In genomic region chr11:76095891-76096290, GRCh38 we compare ENCODE assay signal across 16 cellular contexts.
DNase-seq lines count a peak whose midpoint lies in the region; ATAC-seq and TF ChIP-seq lines count a peak whose summit lies in the region.
"Had no signal": no experiment of that assay in that cellular context is flagged by ENCODE, and none has a peak within 500 bp of the region (broad histone marks: within the 10 kb centered on the region; RNA-seq: fewer than 3 reads in every experiment).

No MANE protein-coding gene starts in this region.

- H3K27ac ChIP-seq in PC-9 (peak overlapping the region; percentile 81), epithelial cell of prostate (peak overlapping the region; percentile 14), trophoblast cell (ENCODE audit: low read depth, low read length) (no peak overlapping the region), ovary (no peak overlapping the region), SK-N-SH (ENCODE audit: low read depth in 2 of 2, low read length in 1 of 2) (no peak overlapping the region)
- H3K27ac ChIP-seq: BLaER1 treated with 17β-estradiol and CSF1 and Interleukin-3, amounts not matched to agents 10 nM and 100 nM; GM23248 had no signal

- no peak overlapping the region for H3K14ac ChIP-seq in trophoblast cell (ENCODE audit: low read length)

- H3K27me3 Mint-ChIP-seq in nephron progenitor cell (ENCODE audit: low read depth, poor library complexity) = peaks cover 8% of the 10 kb centered on the region
- H3K27me3 Mint-ChIP-seq in activated T-cell treated with anti-CD3 and anti-CD28 coated beads, Interleukin-2, amount 50 U/mL, for 72 hours (ENCODE audit: low read depth) = no peaks in the 10 kb centered on the region
- H3K27me3 Mint-ChIP-seq: B cell had no signal

- H3K9ac ChIP-seq in trophoblast cell (ENCODE audit: low read length) (no peak overlapping the region), SK-N-SH (no peak overlapping the region)
- H3K9ac ChIP-seq: BLaER1 treated with 17β-estradiol and CSF1 and Interleukin-3, amounts not matched to agents 10 nM and 100 nM; GM23248 had no signal

- TF ChIP-seq EP300 in ovary (IDR thresholded peaks at IDR 0.05) = no peak
- TF ChIP-seq EP300 in SK-N-SH (IDR thresholded peaks at IDR 0.05; ENCODE audit: borderline replicate concordance in 1 of 2, low read depth in 1 of 2, low read length in 1 of 2) = no peak

- H3K36me3 Mint-ChIP-seq in nephron progenitor cell (ENCODE audit: low read depth) = peaks cover 33% of the 10 kb centered on the region
- H3K36me3 Mint-ChIP-seq in activated T-cell treated with anti-CD3 and anti-CD28 coated beads, Interleukin-2, amount 50 U/mL, for 72 hours (ENCODE audit: insufficient read depth in 2 of 2) = peaks cover 7% of the 10 kb centered on the region in 2 donors

- intact Hi-C loops in PC-9 (cut with micrococcal nuclease; ENCODE audit: unreplicated experiment) = no loop called here
- intact Hi-C loops in ovary (cut with DNase I) = no loop called here

- H4K91ac ChIP-seq in trophoblast cell (ENCODE audit: low read depth, low read length) = no peak overlapping the region

- H3K23ac ChIP-seq in trophoblast cell (ENCODE audit: low read length) = no peak overlapping the region

- H4K12ac ChIP-seq in trophoblast cell (ENCODE audit: low read depth, low read length) = no peak overlapping the region

- no peaks in the 10 kb centered on the region for H3K9me2 ChIP-seq in PC-9 (ENCODE audit: insufficient read depth)
- H3K9me2 ChIP-seq in SK-N-SH = no peaks in the 10 kb centered on the region

- H2BK5ac ChIP-seq in trophoblast cell (ENCODE audit: low read depth, low read length, poor library complexity) = no peak overlapping the region

- H3K4me1 ChIP-seq in PC-9 (replicated peaks; ENCODE audit: insufficient read depth) (peaks cover 20% of the 10 kb centered on the region), trophoblast cell (ENCODE audit: control insufficient read depth in 1 of 2, insufficient read depth in 2 of 2, low read length in 2 of 2) (peaks cover 8% of the 10 kb centered on the region in 2 experiments), ovary (ENCODE audit: insufficient read depth) (no peaks in the 10 kb centered on the region), SK-N-SH (ENCODE audit: control insufficient read depth in 1 of 2, insufficient read depth in 2 of 2, low read depth in 1 of 2, low read length in 1 of 2) (peaks cover 0 to 4% of the 10 kb centered on the region in 2 experiments; a peak in 2 of 4 replicates)
- H3K4me1 ChIP-seq: BLaER1 treated with 17β-estradiol and CSF1 and Interleukin-3, amounts not matched to agents 10 nM and 100 nM had no signal

- H3K4me3 ChIP-seq in PC-9 = no peak overlapping the region
- no peak overlapping the region for H3K4me3 ChIP-seq in trophoblast cell (ENCODE audit: low read depth, low read length)
- H3K4me3 ChIP-seq in ovary = no peak overlapping the region
- H3K4me3 ChIP-seq in SK-N-SH (ENCODE audit: low read depth in 2 of 2, low read length in 1 of 2) = no peak overlapping the region
- H3K4me3 ChIP-seq: BLaER1 treated with 17β-estradiol and CSF1 and Interleukin-3, amounts not matched to agents 10 nM and 100 nM; GM23248; HAP-1 had no signal

- no peak for DNase-seq in PC-9
- no peak for DNase-seq in epithelial cell of prostate (ENCODE audit: low read depth, low spot score)
- DNase-seq in trophoblast cell = peak; percentile 78 to 92
- DNase-seq in ovary = no peak
- DNase-seq in nephron progenitor cell = no peak
- no peak for DNase-seq in SK-N-SH
- no peak for DNase-seq in activated T-cell treated with anti-CD3 and anti-CD28 coated beads, Interleukin-2, amount 50 U/mL, for 72 hours
- DNase-seq: CD8-positive, alpha-beta T cell; DMS 273 treated with DMSO at 0.1 percent for 48 hours; DMS53; DND-41; EL; GM23248 had no signal

- H3F3A ChIP-seq in PC-9 (ENCODE audit: insufficient read depth, low read depth) = peaks cover 8% of the 10 kb centered on the region; the same call in 1 of the 2 replicates
- H3F3A ChIP-seq in SK-N-SH (replicated peaks; ENCODE audit: insufficient read depth) = no peaks in the 10 kb centered on the region

- H4K8ac ChIP-seq in trophoblast cell (ENCODE audit: low read depth, low read length) = no peak overlapping the region

- peaks cover 4% of the 10 kb centered on the region; the same call in 1 of the 2 replicates for H3K36me3 ChIP-seq in PC-9 (ENCODE audit: low read depth)
- H3K36me3 ChIP-seq in trophoblast cell (ENCODE audit: control insufficient read depth in 1 of 2, insufficient read depth in 2 of 2, low read length in 2 of 2) = no peaks in the 10 kb centered on the region
- no peaks in the 10 kb centered on the region for H3K36me3 ChIP-seq in ovary
- peaks cover 0 to 5% of the 10 kb centered on the region in 2 experiments for H3K36me3 ChIP-seq in SK-N-SH (replicated peaks in 1 of 2; ENCODE audit: control insufficient read depth in 1 of 2, insufficient read depth in 2 of 2, low read length in 1 of 2)
- H3K36me3 ChIP-seq: HAP-1 had no signal

- no peaks in the 10 kb centered on the region for H3K79me2 ChIP-seq in PC-9 (ENCODE audit: low read depth)
- no peaks in the 10 kb centered on the region for H3K79me2 ChIP-seq in trophoblast cell (ENCODE audit: control insufficient read depth, insufficient read depth, low read length, poor library complexity)
- no peaks in the 10 kb centered on the region for H3K79me2 ChIP-seq in SK-N-SH (ENCODE audit: insufficient read depth)

- H2AFZ ChIP-seq in PC-9 (no peak overlapping the region), trophoblast cell (ENCODE audit: insufficient read depth, low read length, poor library complexity) (no peak overlapping the region), SK-N-SH (ENCODE audit: low read depth) (no peak overlapping the region)
- H2AFZ ChIP-seq: GM23248 had no signal

- TF ChIP-seq CTCF in PC-9 (conservative IDR thresholded peaks at IDR 0.05) (no peak), ovary (IDR thresholded peaks at IDR 0.05) (no peak), nephron progenitor cell (IDR thresholded peaks at IDR 0.05) (no peak), SK-N-SH (IDR thresholded peaks at IDR 0.05) (no peak)

- H3K79me1 ChIP-seq in trophoblast cell (ENCODE audit: low read length) = peaks cover 5% of the 10 kb centered on the region

- no TSS peak for BruUV-seq in PC-9 (replicated peaks; lab: Mats Ljungman, UMichigan)

- no peaks in the 10 kb centered on the region for H3K27me3 ChIP-seq in PC-9 (ENCODE audit: insufficient read depth, low read depth)
- no peaks in the 10 kb centered on the region for H3K27me3 ChIP-seq in trophoblast cell (ENCODE audit: insufficient read depth, low read length)
- H3K27me3 ChIP-seq in ovary = no peaks in the 10 kb centered on the region
- no peaks in the 10 kb centered on the region for H3K27me3 ChIP-seq in SK-N-SH (ENCODE audit: insufficient read depth)
- H3K27me3 ChIP-seq: BLaER1 treated with 17β-estradiol and CSF1 and Interleukin-3, amounts not matched to agents 10 nM and 100 nM had no signal

- H3K4ac ChIP-seq in trophoblast cell (ENCODE audit: low read depth, low read length) = no peak overlapping the region

- H3K4me2 ChIP-seq in PC-9 = peak overlapping the region; percentile 38
- no peak overlapping the region for H3K4me2 ChIP-seq in trophoblast cell (ENCODE audit: low read length)
- H3K4me2 ChIP-seq in SK-N-SH = no peak overlapping the region
- H3K4me2 ChIP-seq: BLaER1 treated with 17β-estradiol and CSF1 and Interleukin-3, amounts not matched to agents 10 nM and 100 nM had no signal

- no peak overlapping the region for H2BK12ac ChIP-seq in trophoblast cell (ENCODE audit: low read length)

- H3K9me3 ChIP-seq in PC-9 (ENCODE audit: insufficient read depth, low read depth) = peaks cover under 1% of the 10 kb centered on the region; the same call in 1 of the 2 replicates
- no peaks in the 10 kb centered on the region for H3K9me3 ChIP-seq in trophoblast cell (ENCODE audit: insufficient read depth, low read depth, low read length)
- H3K9me3 ChIP-seq in ovary = no peaks in the 10 kb centered on the region
- H3K9me3 ChIP-seq in SK-N-SH = peaks cover 5% of the 10 kb centered on the region; the same call in 1 of the 2 replicates
- H3K9me3 ChIP-seq: HAP-1 had no signal

- H4K20me1 ChIP-seq in PC-9 (ENCODE audit: insufficient read depth) (no peaks in the 10 kb centered on the region), SK-N-SH (ENCODE audit: insufficient read depth) (no peaks in the 10 kb centered on the region)

- TF ChIP-seq POLR2A in ovary (IDR thresholded peaks at IDR 0.05) = no peak

- peaks cover 26% of the 10 kb centered on the region for H3K9me3 Mint-ChIP-seq in nephron progenitor cell
- H3K9me3 Mint-ChIP-seq in activated T-cell treated with anti-CD3 and anti-CD28 coated beads, Interleukin-2, amount 50 U/mL, for 72 hours = peaks cover 2% of the 10 kb centered on the region in 2 donors

- H3K4me1 Mint-ChIP-seq in nephron progenitor cell = no peaks in the 10 kb centered on the region
- H3K4me1 Mint-ChIP-seq in activated T-cell treated with anti-CD3 and anti-CD28 coated beads, Interleukin-2, amount 50 U/mL, for 72 hours (ENCODE audit: low read depth) = no peaks in the 10 kb centered on the region

- no peak overlapping the region for H2AK5ac ChIP-seq in trophoblast cell (ENCODE audit: low read length)

- no peak overlapping the region for H3K18ac ChIP-seq in trophoblast cell (ENCODE audit: low read length)

- no peak overlapping the region for H3K4me3 Mint-ChIP-seq in nephron progenitor cell
- no peak overlapping the region for H3K4me3 Mint-ChIP-seq in activated T-cell treated with anti-CD3 and anti-CD28 coated beads, Interleukin-2, amount 50 U/mL, for 72 hours
- H3K4me3 Mint-ChIP-seq: B cell; CD8-positive, alpha-beta T cell had no signal

- POLR2A ChIA-PET in PC-9 (lab: Charles Lee; ENCODE audit: unreplicated experiment) (no interaction called here), SK-N-SH (lab: Yijun Ruan, JAX) (interaction anchor here (0.5 kb wide), 1 partner anchor 12 kb away, joined by 3 read pairs; no protein-coding TSS in a partner anchor)

- no peak for ATAC-seq in activated T-cell treated with anti-CD3 and anti-CD28 coated beads, Interleukin-2, amount 50 U/mL, for 72 hours (replicated peaks in 1 of 2)
- ATAC-seq: CD8-positive, alpha-beta T cell had no signal

- no peak overlapping the region for H3K27ac Mint-ChIP-seq in nephron progenitor cell
- H3K27ac Mint-ChIP-seq in activated T-cell treated with anti-CD3 and anti-CD28 coated beads, Interleukin-2, amount 50 U/mL, for 72 hours = no peak overlapping the region
- H3K27ac Mint-ChIP-seq: B cell; CD8-positive, alpha-beta T cell had no signal

- CTCF ChIA-PET in PC-9 (lab: Charles Lee) = no interaction called here
- CTCF ChIA-PET in SK-N-SH (lab: Yijun Ruan, JAX) = interaction anchor here (0.7 to 1.3 kb wide), 2 partner anchors 10 to 18 kb away, joined by 3 read pairs; no protein-coding TSS in a partner anchor

- no peak for TF ChIP-seq RAD21 in SK-N-SH (IDR thresholded peaks at IDR 0.05; ENCODE audit: low read length)

- no peak overlapping the region for H2BK120ac ChIP-seq in trophoblast cell (ENCODE audit: insufficient read depth, low read length, poor library complexity)

Comparison
In these comparisons a context has a peak if more than half of its experiments do, and no peak if none do; other contexts are left out.
1. DNase-seq: peak in trophoblast cell (2 of 2); none in PC-9 (0 of 2), epithelial cell of prostate (single experiment), ovary (0 of 5), nephron progenitor cell (single experiment), SK-N-SH (single experiment) and activated T-cell treated with anti-CD3 and anti-CD28 coated beads, Interleukin-2, amount 50 U/mL, for 72 hours (0 of 2).
2. H3K27ac ChIP-seq: peak in PC-9 (single experiment) and epithelial cell of prostate (single experiment); none in trophoblast cell (single experiment), ovary (0 of 2) and SK-N-SH (0 of 2).